Comparison of ENCODE assay signal across 15 cellular contexts in the genomic region with DNA sequence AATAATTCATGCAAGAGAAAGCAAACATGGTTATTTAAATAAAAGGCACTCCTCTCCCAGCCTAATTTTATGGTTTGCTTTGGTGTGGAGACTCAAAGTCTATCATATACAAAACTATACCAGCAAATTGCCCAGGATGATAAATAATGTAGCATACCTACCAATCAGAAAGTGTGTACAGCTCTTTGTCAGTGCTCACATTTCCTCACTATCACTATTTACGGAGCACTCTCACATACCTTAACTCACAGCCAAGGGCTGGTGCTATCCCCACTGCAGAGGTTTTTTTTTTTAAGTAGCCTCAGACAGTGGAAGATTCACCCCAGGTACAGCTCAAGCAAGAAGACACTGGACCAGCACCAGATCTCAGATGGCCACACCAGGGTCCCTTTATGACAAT. TPM values are rescaled to one million over a fixed set of nuclear protein-coding genes. Genes with fewer than 3 reads are reported as not detected.
DNase-seq lines count a peak whose midpoint lies in the region; ATAC-seq, FAIRE-seq and TF ChIP-seq lines count a peak whose summit lies in the region.
"Had no signal": no experiment of that assay in that cellular context is flagged by ENCODE, and none has a peak within 500 bp of the region (broad histone marks: within the 10 kb centered on the region; RNA-seq: fewer than 3 reads in every experiment).

No MANE protein-coding gene starts in this region.

- H2AFZ ChIP-seq in PC-3 (ENCODE audit: low read length): no peak overlapping the region

- H3K36me3 ChIP-seq in PC-3 (ENCODE audit: low read depth, low read length): no peaks in the 10 kb centered on the region
- H3K36me3 ChIP-seq in rectal smooth muscle tissue (ENCODE audit: control insufficient read depth, insufficient read depth, low read length): no peaks in the 10 kb centered on the region
- H3K36me3 ChIP-seq: SJCRH30 had no signal

- peaks cover 74% of the 10 kb centered on the region for H3K79me2 ChIP-seq in PC-3 (ENCODE audit: low read length)

- POLR2A ChIA-PET in PC-3 (lab: Charles Lee; ENCODE audit: unreplicated experiment): interaction anchor here (0.6 kb wide), 1 partner anchor 45 kb away, joined by 3 read pairs; no protein-coding TSS in a partner anchor

- H3K4me3 ChIP-seq in GM08714 (ENCODE audit: low read length) (peak overlapping the region; percentile 90), PC-3 (ENCODE audit: low read length) (peak overlapping the region; percentile 95), rectal smooth muscle tissue (ENCODE audit: low read length) (peak overlapping the region; percentile 91)
- H3K4me3 ChIP-seq: SJCRH30 had no signal

- TF ChIP-seq CTCF in PC-3 (conservative IDR thresholded peaks at IDR 0.05; ENCODE audit: low read depth, low read length) (no peak), D721Med (IDR thresholded peaks at IDR 0.05; ENCODE audit: insufficient read depth, missing control alignments) (no peak)

- FAIRE-seq in D721Med (lab: Jason Lieb, UNC): no peak

- DNase-seq in PC-3: no peak
- DNase-seq in left ventricle myocardium superior: no peak
- DNase-seq in SW480 (ENCODE audit: low spot score): no peak
- DNase-seq in activated T-cell treated with anti-CD3 and anti-CD28 coated beads, Interleukin-2, amount 50 U/mL, for 48 hours: no peak
- DNase-seq in D721Med (ENCODE audit: insufficient read length, low spot score): no peak
- DNase-seq: activated CD4-positive, alpha-beta T cell treated with anti-CD3 and anti-CD28 coated beads for 36 hours; activated effector memory CD4-positive, alpha-beta T cell treated with Interleukin-2 at 50 U/mL for 16 hours; CD4-positive, alpha-beta T cell; cerebellar nuclear complex; foreskin keratinocyte; NCI-H345; SJCRH30 had no signal

- peaks cover 21% of the 10 kb centered on the region; the same call in 1 of the 2 replicates for H4K20me1 ChIP-seq in PC-3 (ENCODE audit: low read length)

- H3K4me2 ChIP-seq in PC-3 (ENCODE audit: low read length): peak overlapping the region; percentile 98

- H3K9ac ChIP-seq in PC-3 (ENCODE audit: low read length) (no peak overlapping the region), rectal smooth muscle tissue (ENCODE audit: low read length) (no peak overlapping the region)

- ATAC-seq in PC-3 (peak; percentile 13), left ventricle myocardium superior (peak; percentile 28), GM18907 (IDR thresholded peaks at IDR 0.05; ENCODE audit: unreplicated experiment) (no peak)
- ATAC-seq: activated CD4-positive, alpha-beta T cell treated with anti-CD3 and anti-CD28 coated beads for 36 hours; foreskin keratinocyte had no signal

- H3K9me2 ChIP-seq in PC-3 (replicated peaks; ENCODE audit: low read length): no peaks in the 10 kb centered on the region

- peaks cover 26% of the 10 kb centered on the region for H3K4me1 ChIP-seq in PC-3 (ENCODE audit: insufficient read depth, low read length)
- peaks cover 3% of the 10 kb centered on the region for H3K4me1 ChIP-seq in rectal smooth muscle tissue (ENCODE audit: control insufficient read depth, insufficient read depth, low read length)
- H3K4me1 ChIP-seq: SJCRH30 had no signal

- H3K27me3 ChIP-seq in PC-3 (ENCODE audit: low read length) (no peaks in the 10 kb centered on the region), rectal smooth muscle tissue (ENCODE audit: control insufficient read depth, insufficient read depth, low read length) (no peaks in the 10 kb centered on the region)
- H3K27me3 ChIP-seq: foreskin keratinocyte, SJCRH30 had no signal

- CTCF ChIA-PET in PC-3 (lab: Charles Lee): interaction anchor here (0.7 kb wide), 1 partner anchor 27 kb away, joined by 5 read pairs; no protein-coding TSS in a partner anchor

- intact Hi-C loops in PC-3 (cut with micrococcal nuclease) (loop anchor here (2.0 to 5.0 kb wide), 5 partner anchors 15 to 75 kb away; no protein-coding TSS in a partner anchor), left ventricle myocardium superior (cut with micrococcal nuclease) (no loop called here)

- H3K27ac ChIP-seq in PC-3 (ENCODE audit: low read length): no peak overlapping the region
- H3K27ac ChIP-seq in rectal smooth muscle tissue (ENCODE audit: low read depth, low read length): no peak overlapping the region
- H3K27ac ChIP-seq: SJCRH30 had no signal

- no peaks in the 10 kb centered on the region for H3F3A ChIP-seq in PC-3 (ENCODE audit: low read length, unreplicated experiment)

- H3K9me3 ChIP-seq in PC-3 (ENCODE audit: low read length): no peaks in the 10 kb centered on the region
- H3K9me3 ChIP-seq: SJCRH30 had no signal

- BruUV-seq in PC-3 (replicated peaks; lab: Mats Ljungman, UMichigan): no TSS peak

RNA-seq across cellular contexts. Expression of a gene that starts 2.5 kb away (rescaled TPM):
- total RNA-seq in PC-3 (2014; rRNA removed): 28.2 and 48.7 TPM in 2 replicates
- total RNA-seq in left ventricle myocardium superior: 231 TPM
